14 cellular contexts compared by ENCODE assay signal in the genomic region with DNA sequence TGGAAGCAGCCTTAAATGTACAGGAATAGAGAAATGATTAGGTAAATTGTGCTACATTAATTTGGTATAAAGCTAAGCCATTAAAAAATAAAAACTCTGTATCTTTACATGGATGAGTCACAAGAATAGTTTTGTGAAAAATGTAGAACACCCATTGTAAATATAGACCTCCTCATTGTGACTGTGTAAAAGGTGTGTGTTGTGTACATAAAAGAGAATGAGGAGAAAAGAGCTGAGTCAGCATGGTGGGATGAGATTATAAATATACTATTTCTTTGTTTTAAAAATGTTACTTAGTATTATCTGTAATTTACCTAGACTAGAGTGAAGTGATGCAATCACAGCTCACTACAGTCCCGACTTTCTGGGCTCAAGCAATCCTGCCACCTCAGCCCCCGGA.
A peak's percentile ranks its signal among the peaks of the same experiment; 100 is the strongest.
DNase-seq lines count a peak whose midpoint lies in the region; ATAC-seq and TF ChIP-seq lines count a peak whose summit lies in the region.
"Had no signal": no experiment of that assay in that cellular context is flagged by ENCODE, and none has a peak within 500 bp of the region (broad histone marks: within the 10 kb centered on the region; RNA-seq: fewer than 3 reads in every experiment).

No MANE protein-coding gene starts in this region.

- peak overlapping the region; percentile 73 for H3K27ac Mint-ChIP-seq in MCF 10A (ENCODE audit: low read depth, unreplicated experiment)
- H3K27ac Mint-ChIP-seq in stimulated activated naive CD8-positive, alpha-beta T cell treated with anti-CD3 and anti-CD28 coated beads, Interleukin-15, amount 100 ng/mL, for 72 hours: no peak overlapping the region
- H3K27ac Mint-ChIP-seq: CD4-positive, alpha-beta T cell; IgD-negative memory B cell had no signal

- H3K36me3 ChIP-seq in breast epithelium: no peaks in the 10 kb centered on the region
- no peaks in the 10 kb centered on the region for H3K36me3 ChIP-seq in adipocyte (ENCODE audit: control insufficient read depth, insufficient read depth, low read length, severe bottlenecking)
- H3K36me3 ChIP-seq: BLaER1 treated with 17β-estradiol and CSF1 and Interleukin-3, amounts not matched to agents 10 nM and 100 nM had no signal

- CTCF ChIA-PET in MCF 10A (lab: Yijun Ruan, JAX): interaction anchor here (0.6 kb wide), 1 partner anchor 337 kb away, joined by 3 read pairs; no protein-coding TSS in a partner anchor

- no peaks in the 10 kb centered on the region for H3K9me3 Mint-ChIP-seq in MCF 10A (ENCODE audit: unreplicated experiment)
- no peaks in the 10 kb centered on the region for H3K9me3 Mint-ChIP-seq in stimulated activated naive CD8-positive, alpha-beta T cell treated with anti-CD3 and anti-CD28 coated beads, Interleukin-15, amount 100 ng/mL, for 72 hours
- H3K9me3 Mint-ChIP-seq: CD4-positive, alpha-beta T cell had no signal

- H3K9ac ChIP-seq in adipocyte (ENCODE audit: low read length): no peak overlapping the region
- H3K9ac ChIP-seq: BLaER1 treated with 17β-estradiol and CSF1 and Interleukin-3, amounts not matched to agents 10 nM and 100 nM; KMS-11 had no signal

- H3K4me1 Mint-ChIP-seq in MCF 10A (ENCODE audit: insufficient read depth, unreplicated experiment): peaks cover 10% of the 10 kb centered on the region
- H3K4me1 Mint-ChIP-seq in stimulated activated naive CD8-positive, alpha-beta T cell treated with anti-CD3 and anti-CD28 coated beads, Interleukin-15, amount 100 ng/mL, for 72 hours: no peaks in the 10 kb centered on the region
- H3K4me1 Mint-ChIP-seq: IgD-negative memory B cell had no signal

- H3K27me3 ChIP-seq in breast epithelium (no peaks in the 10 kb centered on the region), adipocyte (replicated peaks; ENCODE audit: control insufficient read depth, insufficient read depth, low read length) (no peaks in the 10 kb centered on the region)
- H3K27me3 ChIP-seq: BLaER1 treated with 17β-estradiol and CSF1 and Interleukin-3, amounts not matched to agents 10 nM and 100 nM had no signal

- POLR2A ChIA-PET in MCF 10A (lab: Yijun Ruan, JAX): no interaction called here

- TF ChIP-seq POLR2A in breast epithelium (IDR thresholded peaks at IDR 0.05): no peak

- TF ChIP-seq CTCF in MCF 10A (IDR thresholded peaks at IDR 0.05; ENCODE audit: unreplicated experiment) (no peak), breast epithelium (IDR thresholded peaks at IDR 0.05) (no peak)

- intact Hi-C loops in MCF 10A (cut with micrococcal nuclease) (no loop called here), breast epithelium (cut with DNase I; ENCODE audit: low total_unique reads) (no loop called here)

- no peak overlapping the region for H3K4me3 Mint-ChIP-seq in MCF 10A (ENCODE audit: unreplicated experiment)
- H3K4me3 Mint-ChIP-seq in stimulated activated naive CD8-positive, alpha-beta T cell treated with anti-CD3 and anti-CD28 coated beads, Interleukin-15, amount 100 ng/mL, for 72 hours: no peak overlapping the region
- H3K4me3 Mint-ChIP-seq: CD4-positive, alpha-beta T cell; IgD-negative memory B cell had no signal

- H3K36me3 Mint-ChIP-seq in MCF 10A (ENCODE audit: insufficient read depth, unreplicated experiment): peaks cover 7% of the 10 kb centered on the region

- BruUV-seq in MCF 10A (replicated peaks; lab: Mats Ljungman, UMichigan): no TSS peak

- H3K4me1 ChIP-seq in breast epithelium: no peaks in the 10 kb centered on the region
- H3K4me1 ChIP-seq in adipocyte (ENCODE audit: control insufficient read depth, insufficient read depth, low read length): no peaks in the 10 kb centered on the region

- peak overlapping the region in 1 of 2 donors; percentile 82 for H3K27ac ChIP-seq in breast epithelium
- H3K27ac ChIP-seq in epithelial cell of prostate: peak overlapping the region; percentile 93
- H3K27ac ChIP-seq: KMS-11 had no signal

- ATAC-seq in HG02973 (IDR thresholded peaks at IDR 0.05; ENCODE audit: unreplicated experiment): no peak
- ATAC-seq in stimulated activated naive CD8-positive, alpha-beta T cell treated with anti-CD3 and anti-CD28 coated beads, Interleukin-15, amount 100 ng/mL, for 72 hours: no peak

- no peaks in the 10 kb centered on the region for H3K27me3 Mint-ChIP-seq in MCF 10A (ENCODE audit: insufficient read depth, unreplicated experiment)
- H3K27me3 Mint-ChIP-seq in stimulated activated naive CD8-positive, alpha-beta T cell treated with anti-CD3 and anti-CD28 coated beads, Interleukin-15, amount 100 ng/mL, for 72 hours: no peaks in the 10 kb centered on the region
- H3K27me3 Mint-ChIP-seq: CD4-positive, alpha-beta T cell; IgD-negative memory B cell had no signal

- H3K9me3 ChIP-seq in breast epithelium: no peaks in the 10 kb centered on the region
- H3K9me3 ChIP-seq in adipocyte (ENCODE audit: control insufficient read depth, low read length): no peaks in the 10 kb centered on the region
- H3K9me3 ChIP-seq: BLaER1 treated with 17β-estradiol and CSF1 and Interleukin-3, amounts not matched to agents 10 nM and 100 nM had no signal

- no peak for DNase-seq in MCF 10A (ENCODE audit: unreplicated experiment)
- no peak for DNase-seq in breast epithelium (ENCODE audit: low spot score in 2 of 2)
- DNase-seq in adipocyte (ENCODE audit: low read depth): peak; percentile 5
- DNase-seq in epithelial cell of prostate (ENCODE audit: low read depth, low spot score): no peak
- no peak for DNase-seq in stimulated activated naive CD8-positive, alpha-beta T cell treated with anti-CD3 and anti-CD28 coated beads, Interleukin-15, amount 100 ng/mL, for 72 hours
- DNase-seq in HCEC 1CT: no peak
- DNase-seq in AML-193 (lab: John Stamatoyannopoulos, UW): no peak
- DNase-seq: Calu3; CD4-positive, alpha-beta T cell; DMS 273 treated with DMSO at 0.1 percent for 48 hours had no signal

- H3K4me3 ChIP-seq in breast epithelium (no peak overlapping the region), adipocyte (ENCODE audit: low read length) (no peak overlapping the region)
- H3K4me3 ChIP-seq: BLaER1 treated with 17β-estradiol and CSF1 and Interleukin-3, amounts not matched to agents 10 nM and 100 nM had no signal
